In genomic region chr9:121749614-121750013, GRCh38 we compare ENCODE assay signal across 17 cellular contexts.
DNase-seq lines count a peak whose midpoint lies in the region; ATAC-seq and TF ChIP-seq lines count a peak whose summit lies in the region.
"Had no signal": no experiment of that assay in that cellular context is flagged by ENCODE, and none has a peak within 500 bp of the region (broad histone marks: within the 10 kb centered on the region; RNA-seq: fewer than 3 reads in every experiment).

No MANE protein-coding gene starts in this region.

- no peaks in the 10 kb centered on the region for H3K36me3 ChIP-seq in left ventricle myocardium inferior
- H3K36me3 ChIP-seq in esophagus muscularis mucosa, result peaks cover 0 to 8% (median 0%) of the 10 kb centered on the region in 4 donors
- H3K36me3 ChIP-seq in psoas muscle (ENCODE audit: insufficient read depth in 1 of 2, low read depth in 1 of 2), result no peaks in the 10 kb centered on the region
- H3K36me3 ChIP-seq in upper lobe of right lung, result no peaks in the 10 kb centered on the region

- H3K4me3 ChIP-seq in left ventricle myocardium inferior, result no peak overlapping the region
- H3K4me3 ChIP-seq in esophagus muscularis mucosa, result no peak overlapping the region
- no peak overlapping the region for H3K4me3 ChIP-seq in psoas muscle
- no peak overlapping the region for H3K4me3 ChIP-seq in upper lobe of right lung
- H3K4me3 ChIP-seq: A549, skin epidermis had no signal

- TF ChIP-seq CTCF in left ventricle myocardium inferior (IDR thresholded peaks at IDR 0.05; ENCODE audit: borderline replicate concordance), result no peak
- no peak for TF ChIP-seq CTCF in esophagus muscularis mucosa (IDR thresholded peaks at IDR 0.05)
- no peak for TF ChIP-seq CTCF in psoas muscle (IDR thresholded peaks at IDR 0.05)
- no peak for TF ChIP-seq CTCF in upper lobe of right lung (IDR thresholded peaks at IDR 0.05)

- H3K27ac ChIP-seq in left ventricle myocardium inferior (replicated peaks), result peak overlapping the region; percentile 99
- H3K27ac ChIP-seq in esophagus muscularis mucosa (replicated peaks in 1 of 4), result peak overlapping the region; percentile 69 to 94 (median 86)
- H3K27ac ChIP-seq in psoas muscle, result peak overlapping the region; percentile 69
- peak overlapping the region; percentile 58 for H3K27ac ChIP-seq in upper lobe of right lung
- H3K27ac ChIP-seq: A549 had no signal

- intact Hi-C loops in left ventricle myocardium inferior (cut with micrococcal nuclease), result no loop called here
- intact Hi-C loops in Right ventricle myocardium inferior (cut with DNase I), result loop anchor here (2.0 kb wide), 1 partner anchor 15 kb away; no protein-coding TSS in a partner anchor
- intact Hi-C loops in esophagus muscularis mucosa (cut with DNase I), result loop anchor here (10.0 kb wide), 1 partner anchor 135 kb away; no protein-coding TSS in a partner anchor
- intact Hi-C loops in psoas muscle (cut with DNase I), result loop anchor here in 1 of 2 donors (2.0 kb wide), 1 partner anchor 15 kb away; no protein-coding TSS in a partner anchor
- intact Hi-C loops in upper lobe of right lung (cut with DNase I), result no loop called here
- intact Hi-C loops in posterior cingulate gyrus (cut with DNase I), result loop anchor here (10.0 kb wide), 1 partner anchor 115 kb away; no protein-coding TSS in a partner anchor

- TF ChIP-seq POLR2A in esophagus muscularis mucosa (IDR thresholded peaks at IDR 0.05; ENCODE audit: low read depth), result no peak

- DNase-seq in left ventricle myocardium inferior (no peak), Right ventricle myocardium inferior (ENCODE audit: missing footprints) (no peak), esophagus muscularis mucosa (ENCODE audit: extremely low spot score) (no peak), psoas muscle (no peak), upper lobe of right lung (no peak), G401 (ENCODE audit: low spot score) (no peak), posterior cingulate gyrus (no peak)
- DNase-seq: activated T-cell treated with anti-CD3 and anti-CD28 coated beads, Interleukin-2, amount 50 U/mL, for 24 hours; central memory CD4-positive, alpha-beta T cell; mesenchymal stem cell; NCI-H2081 treated with DMSO at 0.1 percent for 48 hours; stimulated activated CD4-positive, alpha-beta T cell treated with anti-CD3 and anti-CD28 coated beads, Interleukin-4, amount 100 ng/mL, for 4 hours had no signal

- in situ Hi-C loops in G401 (cut with HindIII; ENCODE audit: low sequenced_read_pairs), result no loop called here

- H3K27me3 ChIP-seq in left ventricle myocardium inferior (ENCODE audit: low read depth), result no peaks in the 10 kb centered on the region
- no peaks in the 10 kb centered on the region for H3K27me3 ChIP-seq in esophagus muscularis mucosa
- H3K27me3 ChIP-seq in psoas muscle (ENCODE audit: insufficient read depth in 3 of 3, low read length in 2 of 3), result no peaks in the 10 kb centered on the region
- H3K27me3 ChIP-seq in upper lobe of right lung, result no peaks in the 10 kb centered on the region

- TF ChIP-seq EP300 in esophagus muscularis mucosa (IDR thresholded peaks at IDR 0.05), result no peak

- no peaks in the 10 kb centered on the region for H3K9me3 ChIP-seq in left ventricle myocardium inferior (replicated peaks)
- H3K9me3 ChIP-seq in esophagus muscularis mucosa, result no peaks in the 10 kb centered on the region
- no peaks in the 10 kb centered on the region for H3K9me3 ChIP-seq in psoas muscle
- H3K9me3 ChIP-seq in upper lobe of right lung, result no peaks in the 10 kb centered on the region
- H3K9me3 ChIP-seq: A549 had no signal

- H3K4me1 ChIP-seq in left ventricle myocardium inferior (peaks cover 100% of the 10 kb centered on the region), esophagus muscularis mucosa (peaks cover 95 to 100% (median 100%) of the 10 kb centered on the region in 4 donors), psoas muscle (peaks cover 89% of the 10 kb centered on the region), upper lobe of right lung (peaks cover 53% of the 10 kb centered on the region)

- WGBS in esophagus muscularis mucosa, result 88% methylated on average over 10 of the region's 10 CpGs
- WGBS in psoas muscle, 3 donors, result 80 to 89% (median 81%) methylated on average over 10 of the region's 10 CpGs

- ATAC-seq in Right ventricle myocardium inferior (no peak), psoas muscle (no peak), upper lobe of right lung (no peak), GM21529 (IDR thresholded peaks at IDR 0.05; ENCODE audit: unreplicated experiment) (no peak)
- ATAC-seq: A549; activated naive CD4-positive, alpha-beta T cell treated with anti-CD3 and anti-CD28 coated beads, Interleukin-2, amount 50 U/mL, for 72 hours; CD8-positive, alpha-beta T cell had no signal

Comparison
In these comparisons a context has a peak if more than half of its experiments do, and no peak if none do; other contexts are left out.
1. intact Hi-C loops: an anchor here in Right ventricle myocardium inferior (2.0 kb wide), esophagus muscularis mucosa (10.0 kb wide) and posterior cingulate gyrus (10.0 kb wide); none called in left ventricle myocardium inferior and upper lobe of right lung.